10 cellular contexts compared by ENCODE assay signal in the genomic region with DNA sequence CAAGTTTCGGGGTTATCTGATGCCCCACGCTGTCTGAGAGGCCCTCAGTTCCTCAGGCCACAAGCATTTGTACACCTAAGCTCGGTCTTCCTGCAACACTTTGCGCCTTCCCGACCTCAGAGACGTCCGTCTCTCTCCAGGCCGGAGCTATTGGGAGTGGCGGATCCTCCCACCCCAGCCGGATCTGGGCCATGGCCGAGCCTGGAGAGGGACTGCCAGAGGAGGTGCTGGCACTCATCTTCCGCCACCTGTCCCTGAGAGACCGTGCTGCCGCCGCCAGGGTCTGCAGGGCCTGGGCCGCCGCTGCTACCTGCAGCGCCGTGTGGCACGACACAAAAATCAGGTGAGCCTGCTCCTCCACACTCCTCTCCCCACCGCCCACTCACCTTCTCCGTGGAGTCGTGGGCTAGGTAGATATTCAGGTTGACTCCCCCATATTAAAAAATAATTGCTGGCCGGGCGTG. TPM values are rescaled to one million over a fixed set of nuclear protein-coding genes. Genes with fewer than 3 reads are reported as not detected.
DNase-seq lines count a peak whose midpoint lies in the region; FAIRE-seq and TF ChIP-seq lines count a peak whose summit lies in the region.
"Had no signal": no experiment of that assay in that cellular context is flagged by ENCODE, and none has a peak within 500 bp of the region (broad histone marks: within the 10 kb centered on the region; RNA-seq: fewer than 3 reads in every experiment).

No MANE protein-coding gene starts in this region.

- no peak overlapping the region for H2AFZ ChIP-seq in astrocyte (ENCODE audit: low read depth, low read length)

- peak overlapping the region; percentile 100 for H3K4me2 ChIP-seq in astrocyte (ENCODE audit: low read length)

- H3K27ac ChIP-seq in astrocyte (ENCODE audit: low read depth, low read length) (no peak overlapping the region), stomach (peak overlapping the region in 3 of 5 donors; percentile 11 to 92 (median 17)), sigmoid colon (peak overlapping the region in 1 of 4 donors; percentile 79)

- TF ChIP-seq POLR2A in stomach (IDR thresholded peaks at IDR 0.05) (no peak), sigmoid colon (IDR thresholded peaks at IDR 0.05) (no peak)

- peaks cover 53% of the 10 kb centered on the region for H4K20me1 ChIP-seq in astrocyte (ENCODE audit: insufficient read depth, low read length)

- FAIRE-seq in astrocyte (lab: Jason Lieb, UNC): no peak

- TF ChIP-seq EP300 in stomach (IDR thresholded peaks at IDR 0.05) (no peak), sigmoid colon (IDR thresholded peaks at IDR 0.05) (no peak)

- TF ChIP-seq CTCF in astrocyte (IDR thresholded peaks at IDR 0.05; ENCODE audit: insufficient read depth, low read depth, low read length): no peak
- no peak for TF ChIP-seq CTCF in stomach (IDR thresholded peaks at IDR 0.05)
- TF ChIP-seq CTCF in sigmoid colon (IDR thresholded peaks at IDR 0.05): no peak

- in situ Hi-C loops in ACHN (cut with HindIII; ENCODE audit: low pct_ligation_motif_present, low pct_unique_long_range_greater_than_20kb, low sequenced_read_pairs): no loop called here

- no peaks in the 10 kb centered on the region for H3K9me3 Mint-ChIP-seq in activated CD4-positive, alpha-beta memory T cell treated with anti-CD3 and anti-CD28 coated beads, Interleukin-2, amount 10 ng/mL, durations not matched to agents 7 days and 5 days
- H3K9me3 Mint-ChIP-seq in activated CD4-positive, alpha-beta memory T cell treated with anti-CD3 and anti-CD28 coated beads for 36 hours: no peaks in the 10 kb centered on the region
- H3K9me3 Mint-ChIP-seq in astrocyte (ENCODE audit: unreplicated experiment) (peaks cover 17% of the 10 kb centered on the region), immature natural killer cell (peaks cover 0 to 2% (median 0%) of the 10 kb centered on the region in 6 donors)

- no peaks in the 10 kb centered on the region for H3K79me2 ChIP-seq in astrocyte (ENCODE audit: insufficient read depth, low read length)

- H3K9ac ChIP-seq in astrocyte (ENCODE audit: low read length): no peak overlapping the region

- 47 to 58% (median 54%) methylated on average over 25 of the region's 25 CpGs for WGBS in stomach, 5 donors
- 67 to 81% methylated on average over 25 of the region's 25 CpGs for WGBS in sigmoid colon, 2 donors

- peaks cover 64% of the 10 kb centered on the region for H3K4me1 Mint-ChIP-seq in activated CD4-positive, alpha-beta memory T cell treated with anti-CD3 and anti-CD28 coated beads, Interleukin-2, amount 10 ng/mL, durations not matched to agents 7 days and 5 days
- peaks cover 52% of the 10 kb centered on the region for H3K4me1 Mint-ChIP-seq in activated CD4-positive, alpha-beta memory T cell treated with anti-CD3 and anti-CD28 coated beads for 36 hours (ENCODE audit: low read depth)
- H3K4me1 Mint-ChIP-seq in astrocyte (ENCODE audit: low read depth, unreplicated experiment): no peaks in the 10 kb centered on the region
- peaks cover 38 to 46% of the 10 kb centered on the region in 2 donors for H3K4me1 Mint-ChIP-seq in immature natural killer cell

- no peaks in the 10 kb centered on the region for H3K36me3 ChIP-seq in astrocyte (ENCODE audit: insufficient read depth, low read length)
- no peaks in the 10 kb centered on the region for H3K36me3 ChIP-seq in stomach
- no peaks in the 10 kb centered on the region for H3K36me3 ChIP-seq in sigmoid colon
- H3K36me3 ChIP-seq: tibial artery had no signal

- H3K27ac Mint-ChIP-seq in activated CD4-positive, alpha-beta memory T cell treated with anti-CD3 and anti-CD28 coated beads, Interleukin-2, amount 10 ng/mL, durations not matched to agents 7 days and 5 days: no peak overlapping the region
- H3K27ac Mint-ChIP-seq in activated CD4-positive, alpha-beta memory T cell treated with anti-CD3 and anti-CD28 coated beads for 36 hours: no peak overlapping the region
- H3K27ac Mint-ChIP-seq in astrocyte (ENCODE audit: unreplicated experiment): no peak overlapping the region
- H3K27ac Mint-ChIP-seq in immature natural killer cell: no peak overlapping the region

- peaks cover 21% of the 10 kb centered on the region for H3K27me3 Mint-ChIP-seq in activated CD4-positive, alpha-beta memory T cell treated with anti-CD3 and anti-CD28 coated beads, Interleukin-2, amount 10 ng/mL, durations not matched to agents 7 days and 5 days
- peaks cover 26% of the 10 kb centered on the region for H3K27me3 Mint-ChIP-seq in activated CD4-positive, alpha-beta memory T cell treated with anti-CD3 and anti-CD28 coated beads for 36 hours
- peaks cover 56% of the 10 kb centered on the region for H3K27me3 Mint-ChIP-seq in astrocyte (ENCODE audit: low read depth, unreplicated experiment)
- H3K27me3 Mint-ChIP-seq in immature natural killer cell (ENCODE audit: low read depth in 3 of 3): peaks cover 16 to 20% (median 17%) of the 10 kb centered on the region in 3 donors

- H3K4me3 Mint-ChIP-seq in activated CD4-positive, alpha-beta memory T cell treated with anti-CD3 and anti-CD28 coated beads, Interleukin-2, amount 10 ng/mL, durations not matched to agents 7 days and 5 days: peak overlapping the region; percentile 96
- H3K4me3 Mint-ChIP-seq in activated CD4-positive, alpha-beta memory T cell treated with anti-CD3 and anti-CD28 coated beads for 36 hours: no peak overlapping the region
- H3K4me3 Mint-ChIP-seq in astrocyte (ENCODE audit: unreplicated experiment) (no peak overlapping the region), immature natural killer cell (peak overlapping the region; percentile 38 to 91 (median 48))

- intact Hi-C loops in activated CD4-positive, alpha-beta memory T cell treated with anti-CD3 and anti-CD28 coated beads for 36 hours (cut with micrococcal nuclease): no loop called here
- intact Hi-C loops in stomach (cut with DNase I; ENCODE audit: low total_unique reads) (no loop called here), sigmoid colon (cut with DNase I) (no loop called here)

- H3K9me3 ChIP-seq in astrocyte (ENCODE audit: insufficient read depth, low read depth, low read length) (no peaks in the 10 kb centered on the region), stomach (no peaks in the 10 kb centered on the region), sigmoid colon (no peaks in the 10 kb centered on the region)
- H3K9me3 ChIP-seq: body of pancreas, tibial artery had no signal

- peaks cover 51% of the 10 kb centered on the region for H3K36me3 Mint-ChIP-seq in activated CD4-positive, alpha-beta memory T cell treated with anti-CD3 and anti-CD28 coated beads, Interleukin-2, amount 10 ng/mL, durations not matched to agents 7 days and 5 days (ENCODE audit: low read depth)
- H3K36me3 Mint-ChIP-seq in activated CD4-positive, alpha-beta memory T cell treated with anti-CD3 and anti-CD28 coated beads for 36 hours: peaks cover 12% of the 10 kb centered on the region
- H3K36me3 Mint-ChIP-seq in astrocyte (ENCODE audit: low read depth, unreplicated experiment): peaks cover 2% of the 10 kb centered on the region
- H3K36me3 Mint-ChIP-seq in immature natural killer cell: no peaks in the 10 kb centered on the region

- peaks cover 31% of the 10 kb centered on the region for H3K4me1 ChIP-seq in astrocyte (ENCODE audit: insufficient read depth, low read length)
- peaks cover 57 to 89% (median 79%) of the 10 kb centered on the region in 4 donors for H3K4me1 ChIP-seq in stomach
- H3K4me1 ChIP-seq in sigmoid colon: peaks cover 0 to 72% (median 71%) of the 10 kb centered on the region in 4 donors

- CTCF ChIA-PET in activated CD4-positive, alpha-beta memory T cell treated with anti-CD3 and anti-CD28 coated beads, Interleukin-2, amount 10 ng/mL, durations not matched to agents 7 days and 5 days (lab: Charles Lee): interaction anchor here (1.7 to 6.9 kb wide), 5 partner anchors 8 to 185 kb away, joined by 4 to 56 read pairs (median 15); a partner anchor contains a TSS
- CTCF ChIA-PET in activated CD4-positive, alpha-beta memory T cell treated with anti-CD3 and anti-CD28 coated beads for 36 hours (lab: Charles Lee): interaction anchor here (1.6 to 14.8 kb wide), 7 partner anchors 8 to 178 kb away, joined by 4 to 350 read pairs (median 20); a partner anchor contains a TSS

- DNase-seq in activated CD4-positive, alpha-beta memory T cell treated with anti-CD3 and anti-CD28 coated beads, Interleukin-2, amount 10 ng/mL, durations not matched to agents 7 days and 5 days: no peak
- no peak for DNase-seq in activated CD4-positive, alpha-beta memory T cell treated with anti-CD3 and anti-CD28 coated beads for 36 hours
- no peak for DNase-seq in astrocyte (ENCODE audit: low read depth)
- DNase-seq in immature natural killer cell: no peak
- DNase-seq in stomach: no peak
- DNase-seq in NCI-H187 (lab: John Stamatoyannopoulos, UW): no peak
- DNase-seq in sigmoid colon: no peak
- no peak for DNase-seq in ACHN

- H3K27me3 ChIP-seq in astrocyte (ENCODE audit: insufficient read depth, low read length): peaks cover 55% of the 10 kb centered on the region
- peaks cover 0 to 54% (median 25%) of the 10 kb centered on the region in 3 donors for H3K27me3 ChIP-seq in stomach
- H3K27me3 ChIP-seq in sigmoid colon: peaks cover 34 to 58% (median 46%) of the 10 kb centered on the region in 3 donors
- H3K27me3 ChIP-seq: body of pancreas had no signal

- POLR2A ChIA-PET in activated CD4-positive, alpha-beta memory T cell treated with anti-CD3 and anti-CD28 coated beads, Interleukin-2, amount 10 ng/mL, durations not matched to agents 7 days and 5 days (lab: Charles Lee): interaction anchor here (1.7 to 12.7 kb wide), 4 partner anchors 12 to 144 kb away, joined by 11 to 204 read pairs (median 41); a partner anchor contains a TSS
- POLR2A ChIA-PET in activated CD4-positive, alpha-beta memory T cell treated with anti-CD3 and anti-CD28 coated beads for 36 hours (lab: Charles Lee): no interaction called here

- no peak overlapping the region for H3K4me3 ChIP-seq in astrocyte (ENCODE audit: insufficient read depth, low read depth, low read length)
- peak overlapping the region in 3 of 4 donors; percentile 74 to 89 (median 76) for H3K4me3 ChIP-seq in stomach
- H3K4me3 ChIP-seq in sigmoid colon: peak overlapping the region in 2 of 4 donors; percentile 68 to 92

RNA-seq across cellular contexts. Expression of a gene that starts 1.9 kb away (rescaled TPM):
- total RNA-seq in activated CD4-positive, alpha-beta memory T cell treated with anti-CD3 and anti-CD28 coated beads, Interleukin-2, amount 10 ng/mL, durations not matched to agents 7 days and 5 days: 10 to 100 TPM; 52.3 to 54.4 TPM
- total RNA-seq in activated CD4-positive, alpha-beta memory T cell treated with anti-CD3 and anti-CD28 coated beads for 36 hours: 10 to 100 TPM; 24.1 to 25.7 TPM
- total RNA-seq in astrocyte (5.6 and 6.8 TPM in 2 replicates), stomach (100 to 1,000 TPM in 1 of 5 donors, 10 to 100 TPM in 3, 1 to 10 TPM in 1; 5.5 to 412 (median 51.3) TPM), sigmoid colon (10 to 100 TPM in 2 of 4 donors, 1 to 10 TPM in 2; 7.5 to 11.8 (median 9.7) TPM)
- polyA plus RNA-seq in immature natural killer cell (1 to 10 TPM; 3.8 to 7.4 (median 5.7) TPM), stomach (10 to 100 TPM in 2 of 3 donors, 1 to 10 TPM in 1; 8.3 to 18.3 (median 10.7) TPM), sigmoid colon (10 to 100 TPM in 2 of 3 donors, 1 to 10 TPM in 1; 4.9 to 19.1 (median 10.8) TPM)

RNA-seq across cellular contexts. Expression of a gene that starts 1.9 kb away (rescaled TPM):
- total RNA-seq in activated CD4-positive, alpha-beta memory T cell treated with anti-CD3 and anti-CD28 coated beads, Interleukin-2, amount 10 ng/mL, durations not matched to agents 7 days and 5 days: 10 to 100 TPM; 96.9 to 97.3 TPM
- total RNA-seq in activated CD4-positive, alpha-beta memory T cell treated with anti-CD3 and anti-CD28 coated beads for 36 hours: 10 to 100 TPM; 41.7 to 43.2 TPM
- total RNA-seq in astrocyte (10.1 and 11.0 TPM in 2 replicates), stomach (100 to 1,000 TPM in 1 of 5 donors, 10 to 100 TPM in 4; 10.6 to 112 (median 38.4) TPM), sigmoid colon (10 to 100 TPM; 16.1 to 23.2 (median 19.6) TPM)
- polyA plus RNA-seq in immature natural killer cell (10 to 100 TPM; 44.9 to 53.7 (median 49.4) TPM), stomach (10 to 100 TPM; 18.9 to 39.4 (median 34.8) TPM), sigmoid colon (10 to 100 TPM; 23.4 to 30.2 (median 26.4) TPM)

RNA-seq across cellular contexts. Expression of a gene that starts 2.9 kb away (rescaled TPM):
- 100 to 1,000 TPM; 107 to 110 TPM for total RNA-seq in activated CD4-positive, alpha-beta memory T cell treated with anti-CD3 and anti-CD28 coated beads, Interleukin-2, amount 10 ng/mL, durations not matched to agents 7 days and 5 days
- 10 to 100 TPM; 34.8 to 36.1 TPM for total RNA-seq in activated CD4-positive, alpha-beta memory T cell treated with anti-CD3 and anti-CD28 coated beads for 36 hours
- total RNA-seq in astrocyte (4.4 and 4.5 TPM in 2 replicates), stomach (100 to 1,000 TPM in 1 of 5 donors, 10 to 100 TPM in 3, 1 to 10 TPM in 1; 9.5 to 630 (median 36.5) TPM), sigmoid colon (100 to 1,000 TPM in 1 of 4 donors, 10 to 100 TPM in 3; 21.2 to 109 (median 25.8) TPM)
- polyA plus RNA-seq in immature natural killer cell (not detected), stomach (10 to 100 TPM; 23.8 to 65.4 (median 27.9) TPM), sigmoid colon (10 to 100 TPM in 1 of 3 donors, 1 to 10 TPM in 2; 1.2 to 17.9 (median 3.6) TPM)

RNA-seq across cellular contexts. Expression of a gene that starts 8.7 kb away (rescaled TPM):
- total RNA-seq in activated CD4-positive, alpha-beta memory T cell treated with anti-CD3 and anti-CD28 coated beads, Interleukin-2, amount 10 ng/mL, durations not matched to agents 7 days and 5 days: 10 to 100 TPM; 35.6 to 36.7 TPM
- total RNA-seq in activated CD4-positive, alpha-beta memory T cell treated with anti-CD3 and anti-CD28 coated beads for 36 hours: 10 to 100 TPM; 14.8 to 20.1 TPM
- total RNA-seq in astrocyte (9.5 and 10.9 TPM in 2 replicates), stomach (100 to 1,000 TPM in 1 of 5 donors, 10 to 100 TPM in 4; 11.4 to 492 (median 39.4) TPM), sigmoid colon (10 to 100 TPM; 23.2 to 36.7 (median 25.9) TPM)
- polyA plus RNA-seq in immature natural killer cell (under 1 TPM in 2 of 3 donors, not detected in 1; 0.18 to 0.47 TPM), stomach (10 to 100 TPM; 17.2 to 59.7 (median 21.5) TPM), sigmoid colon (10 to 100 TPM; 12.7 to 23.9 (median 13.2) TPM)

RNA-seq across cellular contexts. Expression of a gene that starts 10.8 kb away (rescaled TPM):
- total RNA-seq in activated CD4-positive, alpha-beta memory T cell treated with anti-CD3 and anti-CD28 coated beads, Interleukin-2, amount 10 ng/mL, durations not matched to agents 7 days and 5 days: 10 to 100 TPM; 14.6 to 16.2 TPM
- total RNA-seq in activated CD4-positive, alpha-beta memory T cell treated with anti-CD3 and anti-CD28 coated beads for 36 hours: 1 to 10 TPM; 5.1 to 5.6 TPM
- total RNA-seq in astrocyte: 7.6 and 9.4 TPM in 2 replicates
- under 1 TPM in 2 of 3 donors, not detected in 1; 0.13 to 0.18 TPM for polyA plus RNA-seq in immature natural killer cell
- 10 to 100 TPM in 1 of 5 donors, 1 to 10 TPM in 3, under 1 TPM in 1; 0.58 to 11.2 (median 4.3) TPM for total RNA-seq in stomach
- polyA plus RNA-seq in stomach: 1 to 10 TPM; 3.5 to 7.9 (median 4.0) TPM
- total RNA-seq in sigmoid colon: 10 to 100 TPM in 3 of 4 donors, 1 to 10 TPM in 1; 8.7 to 18.8 (median 12.2) TPM
- polyA plus RNA-seq in sigmoid colon: 1 to 10 TPM in 2 of 3 donors, under 1 TPM in 1; 0.46 to 4.9 (median 1.2) TPM

Comparison
In these comparisons a context has a peak if more than half of its experiments do, and no peak if none do; other contexts are left out.
1. H3K4me3 Mint-ChIP-seq: peak in activated CD4-positive, alpha-beta memory T cell treated with anti-CD3 and anti-CD28 coated beads, Interleukin-2, amount 10 ng/mL, durations not matched to agents 7 days and 5 days (single experiment) and immature natural killer cell (5 of 5); none in activated CD4-positive, alpha-beta memory T cell treated with anti-CD3 and anti-CD28 coated beads for 36 hours (single experiment) and astrocyte (single experiment).